Comparison of ENCODE assay signal across 8 cellular contexts in the genomic region with DNA sequence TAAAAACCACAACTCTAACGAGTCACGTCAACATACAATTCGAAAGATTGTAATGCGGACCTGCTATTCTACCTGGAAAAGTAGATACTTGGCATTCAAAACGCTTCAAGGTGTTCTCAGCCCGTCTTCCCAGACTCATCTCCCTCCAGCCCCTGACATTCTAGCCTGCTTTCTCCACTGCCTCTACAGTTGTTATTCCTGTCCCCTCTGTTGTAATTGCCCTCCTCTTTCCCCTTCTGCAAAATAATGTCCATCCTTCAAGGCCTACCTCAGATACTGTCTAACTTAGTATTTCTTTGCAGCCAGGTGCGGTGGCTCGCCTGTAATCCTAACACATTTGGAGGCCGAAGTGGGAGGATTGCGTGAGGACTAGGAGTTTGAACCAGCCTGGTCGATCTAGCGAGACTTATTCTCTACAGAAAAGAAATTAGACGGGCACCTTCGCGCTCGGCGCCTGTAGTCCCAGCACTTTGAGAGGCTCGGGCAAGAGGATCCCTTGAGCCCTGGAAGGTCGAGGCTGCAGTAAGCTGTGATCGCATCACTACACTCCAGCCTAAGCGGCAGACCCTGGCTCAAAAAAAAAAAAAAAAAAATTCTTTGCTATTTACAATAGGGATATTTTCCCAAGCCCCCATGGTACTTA. TPM values are rescaled to one million over a fixed set of nuclear protein-coding genes. Genes with fewer than 3 reads are reported as not detected.
A peak's percentile ranks its signal among the peaks of the same experiment; 100 is the strongest.
DNase-seq lines count a peak whose midpoint lies in the region; ATAC-seq and TF ChIP-seq lines count a peak whose summit lies in the region.

No MANE protein-coding gene starts in this region.

- 66% methylated on average over 21 of the region's 21 CpGs for WGBS in smooth muscle cell (ENCODE audit: low lambda C conversion rate)

- TF ChIP-seq POLR2A in HCT116 (IDR thresholded peaks at IDR 0.05; ENCODE audit: borderline replicate concordance, extremely low read depth, insufficient read depth, insufficient read length): no peak

- no peak for DNase-seq in HCT116 (ENCODE audit: low read depth, low spot score)
- no peak for DNase-seq in right atrium auricular region (ENCODE audit: low spot score)
- no peak for DNase-seq in smooth muscle cell (lab: John Stamatoyannopoulos, UW; ENCODE audit: unreplicated experiment)
- no peak for DNase-seq in GOT3 (lab: John Stamatoyannopoulos, UW)
- DNase-seq in GDM1 (lab: John Stamatoyannopoulos, UW): no peak

- H2AFZ ChIP-seq in HCT116 (ENCODE audit: low read depth, low read length, poor library complexity, severe bottlenecking) (no peak overlapping the region), smooth muscle cell (ENCODE audit: low read depth) (peak overlapping the region; percentile 86)

- no peaks in the 10 kb centered on the region for H3F3A ChIP-seq in smooth muscle cell (ENCODE audit: low read depth)

- H4K20me1 ChIP-seq in HCT116 (ENCODE audit: insufficient read depth) (no peaks in the 10 kb centered on the region), smooth muscle cell (ENCODE audit: low read depth) (no peaks in the 10 kb centered on the region)

- H3K4me3 ChIP-seq in HCT116 (replicated peaks in 1 of 2; ENCODE audit: low read depth in 1 of 2, low read length in 2 of 2) (peak overlapping the region; percentile 73 to 80), right atrium auricular region (peak overlapping the region; percentile 62 to 72), smooth muscle cell (peak overlapping the region; percentile 71)

- TF ChIP-seq CTCF in HCT116 (IDR thresholded peaks at IDR 0.05 in 2 of 3, conservative IDR thresholded peaks at IDR 0.05 in 1 of 3; ENCODE audit: borderline replicate concordance in 1 of 3, insufficient read depth in 1 of 3, low read depth in 2 of 3, low read length in 2 of 3): no peak
- TF ChIP-seq CTCF in VCaP (conservative IDR thresholded peaks at IDR 0.05): no peak
- TF ChIP-seq CTCF in right atrium auricular region (IDR thresholded peaks at IDR 0.05): no peak
- no peak for TF ChIP-seq CTCF in smooth muscle cell (IDR thresholded peaks at IDR 0.05; ENCODE audit: borderline replicate concordance, insufficient read depth, poor library complexity, severe bottlenecking)

- H3K4me1 ChIP-seq in HCT116 (ENCODE audit: control insufficient read depth in 1 of 2, insufficient read depth in 2 of 2, low read length in 2 of 2) (peaks cover 0 to 13% of the 10 kb centered on the region in 2 experiments; a peak in 2 of 4 replicates), right atrium auricular region (peaks cover 0 to 15% of the 10 kb centered on the region in 2 donors), smooth muscle cell (ENCODE audit: low read depth) (peaks cover 6% of the 10 kb centered on the region)

- TF ChIP-seq RAD21 in HCT116 (IDR thresholded peaks at IDR 0.05; ENCODE audit: low read depth): no peak

- no peak for ATAC-seq in HCT116
- ATAC-seq in activated CD4-positive, CD25-positive, alpha-beta regulatory T cell treated with anti-CD3 and anti-CD28 coated beads, Interleukin-2, amount 50 U/mL, for 24 hours: no peak
- ATAC-seq in GM21360 (IDR thresholded peaks at IDR 0.05; ENCODE audit: unreplicated experiment): no peak

- H3K27me3 ChIP-seq in HCT116 (ENCODE audit: insufficient read depth, low read length) (no peaks in the 10 kb centered on the region), right atrium auricular region (no peaks in the 10 kb centered on the region), smooth muscle cell (ENCODE audit: low read depth) (no peaks in the 10 kb centered on the region)

- RAD21 ChIA-PET in HCT116 (lab: Charles Lee; ENCODE audit: low non-redundant PET in 1 of 2, low total read pairs in 2 of 2, uncharacterized antibody in 2 of 2, unreplicated experiment in 2 of 2): no interaction called here

- H3K9me3 ChIP-seq in HCT116 (ENCODE audit: control insufficient read depth in 1 of 2, insufficient read depth in 1 of 2, low read depth in 1 of 2, low read length in 2 of 2): no peaks in the 10 kb centered on the region
- H3K9me3 ChIP-seq in right atrium auricular region: no peaks in the 10 kb centered on the region
- H3K9me3 ChIP-seq in smooth muscle cell (replicated peaks; ENCODE audit: low read depth): no peaks in the 10 kb centered on the region

- H3K9ac ChIP-seq in HCT116 (ENCODE audit: low read length) (peak overlapping the region; percentile 78), smooth muscle cell (ENCODE audit: low read depth) (peak overlapping the region; percentile 82)

- CTCF ChIA-PET in HCT116 (lab: Charles Lee): no interaction called here

- intact Hi-C loops in HCT116 (cut with micrococcal nuclease): loop anchor here (10.0 kb wide), 1 partner anchor 253 kb away; no protein-coding TSS in a partner anchor

- H3K79me2 ChIP-seq in HCT116 (ENCODE audit: insufficient read depth, low read length) (peaks cover 40% of the 10 kb centered on the region), smooth muscle cell (ENCODE audit: low read depth) (peaks cover 31% of the 10 kb centered on the region)

- H3K27ac ChIP-seq in HCT116 (ENCODE audit: low read depth, low read length) (peak overlapping the region; percentile 64), VCaP (peak overlapping the region; percentile 83), right atrium auricular region (peak overlapping the region; percentile 87 to 89), smooth muscle cell (ENCODE audit: low read depth) (peak overlapping the region; percentile 82)

- POLR2A ChIA-PET in HCT116 (lab: Charles Lee): no interaction called here

- no peaks in the 10 kb centered on the region for H3K9me2 ChIP-seq in HCT116 (ENCODE audit: insufficient read depth)

- TSS peak; percentile 90 for BruUV-seq in HCT116 (replicated peaks; lab: Mats Ljungman, UMichigan)

- H3K4me2 ChIP-seq in HCT116 (ENCODE audit: low read length) (peak overlapping the region; percentile 86), smooth muscle cell (peak overlapping the region; percentile 96)

- H3K36me3 ChIP-seq in HCT116 (ENCODE audit: control insufficient read depth in 1 of 2, insufficient read depth in 2 of 2, low read length in 2 of 2) (peaks cover 6 to 18% of the 10 kb centered on the region in 2 experiments; a peak in 3 of 4 replicates), right atrium auricular region (peaks cover 7% of the 10 kb centered on the region), smooth muscle cell (ENCODE audit: low read depth) (no peaks in the 10 kb centered on the region)

TF ChIP-seq in HCT116, 20 proteins besides CTCF, POLR2A, EP300 and RAD21:
- no peak for TF ChIP-seq CEBPB (IDR thresholded peaks at IDR 0.05; ENCODE audit: low read depth)
- no peak for TF ChIP-seq SP1 (IDR thresholded peaks at IDR 0.05; ENCODE audit: low read depth)
- no peak for TF ChIP-seq ZNF274 (IDR thresholded peaks at IDR 0.05; ENCODE audit: low read depth, low read length)
- TF ChIP-seq MAX (IDR thresholded peaks at IDR 0.05): no peak
- no peak for TF ChIP-seq TCF7L2 (IDR thresholded peaks at IDR 0.05; ENCODE audit: borderline replicate concordance, extremely low read depth, insufficient read depth, insufficient read length)

RNA-seq across cellular contexts. Expression of gene RBM34, which starts 0.8 kb away (rescaled TPM):
- total RNA-seq in HCT116 (2021; ENCODE audit: unreplicated experiment): 82.0 TPM
- 41.7 and 46.7 TPM in 2 replicates for polyA plus RNA-seq in HCT116 (2012)
- 10 to 100 TPM; 33.5 to 43.7 TPM for total RNA-seq in right atrium auricular region
- total RNA-seq in smooth muscle cell: 59.9 and 60.3 TPM in 2 replicates
- polyA plus RNA-seq in smooth muscle cell: 68.0 and 75.2 TPM in 2 replicates

RNA-seq across cellular contexts. Expression of gene TOMM20, which starts 33.2 kb away (rescaled TPM):
- total RNA-seq in HCT116 (2021; ENCODE audit: unreplicated experiment) (184 TPM), right atrium auricular region (10 to 100 TPM; 70.2 to 83.5 TPM), smooth muscle cell (82.1 and 88.7 TPM in 2 replicates)
- 165 and 166 TPM in 2 replicates for polyA plus RNA-seq in HCT116 (2012)
- 46.1 and 71.3 TPM in 2 replicates for polyA plus RNA-seq in smooth muscle cell
